In genomic region chr3:16370872-16371740, GRCh38 we compare ENCODE assay signal across 1 cellular context.
TF ChIP-seq lines count a peak whose summit lies in the region.

No MANE protein-coding gene starts in this region.

TF ChIP-seq in GM12878, 131 proteins besides CTCF, POLR2A, EP300 and RAD21 (continued from another document and continues in another):
- peak; percentile 80; the same call in 1 of the 2 replicates for TF ChIP-seq ZBTB40 (IDR thresholded peaks at IDR 0.05; ENCODE audit: borderline replicate concordance)
- no peak for TF ChIP-seq HDGF (IDR thresholded peaks at IDR 0.05)
- no peak for TF ChIP-seq BCL11A (IDR thresholded peaks at IDR 0.05; ENCODE audit: low read depth, low read length)
- no peak for TF ChIP-seq SP1 (IDR thresholded peaks at IDR 0.05; ENCODE audit: low read depth, low read length)
- 0 out of 2 replicates have a peak, but pooled peaks have one; percentile 60 for TF ChIP-seq PML (IDR thresholded peaks at IDR 0.05; ENCODE audit: low read length)
- no peak for TF ChIP-seq CBX3 (IDR thresholded peaks at IDR 0.05; ENCODE audit: borderline replicate concordance, low read depth)
- TF ChIP-seq CREB1 (IDR thresholded peaks at IDR 0.05; ENCODE audit: low read depth), result peak; percentile 50; the same call in 1 of the 2 replicates
- TF ChIP-seq WRNIP1 (IDR thresholded peaks at IDR 0.05; ENCODE audit: borderline replicate concordance, low read depth, low read length), result no peak
- 0 out of 2 replicates have a peak, but pooled peaks have one; percentile 36 for TF ChIP-seq TCF12 (IDR thresholded peaks at IDR 0.05; ENCODE audit: low read depth, low read length)
- peak; percentile 97 for TF ChIP-seq MEF2B (IDR thresholded peaks at IDR 0.05; ENCODE audit: partially characterized antibody, poor library complexity, severe bottlenecking)
- no peak for TF ChIP-seq MYC (IDR thresholded peaks at IDR 0.05; ENCODE audit: insufficient read depth, insufficient read length, insufficient replicate concordance, low read length, severe bottlenecking)
- no peak for TF ChIP-seq BACH1 (IDR thresholded peaks at IDR 0.05; ENCODE audit: borderline replicate concordance)
- peak; percentile 27 for TF ChIP-seq BCL3 (IDR thresholded peaks at IDR 0.05; ENCODE audit: borderline replicate concordance, insufficient read depth, low read depth, low read length, poor library complexity, severe bottlenecking)
- TF ChIP-seq USF2 (IDR thresholded peaks at IDR 0.05; ENCODE audit: borderline replicate concordance, low read depth, low read length), result no peak
- TF ChIP-seq POLR2AphosphoS5 (IDR thresholded peaks at IDR 0.05; ENCODE audit: low read length), result peak; percentile 60; the same call in 1 of the 2 replicates
- no peak for TF ChIP-seq LARP7 (IDR thresholded peaks at IDR 0.05)
- TF ChIP-seq BMI1 (IDR thresholded peaks at IDR 0.05; ENCODE audit: borderline replicate concordance), result 0 out of 2 replicates have a peak, but pooled peaks have one; percentile 10
- TF ChIP-seq NR2C2 (IDR thresholded peaks at IDR 0.05; ENCODE audit: borderline replicate concordance, control insufficient read depth, insufficient read length, low read depth), result no peak
- TF ChIP-seq HDAC6 (IDR thresholded peaks at IDR 0.05; ENCODE audit: unreplicated experiment), result no peak
- TF ChIP-seq JUNB (IDR thresholded peaks at IDR 0.05), result peak; percentile 28
- TF ChIP-seq KLF5 (IDR thresholded peaks at IDR 0.05; ENCODE audit: partially characterized antibody), result peak; percentile 8
- 0 out of 2 replicates have a peak, but pooled peaks have one; percentile 16 for TF ChIP-seq MXI1 (IDR thresholded peaks at IDR 0.05; ENCODE audit: low read depth, low read length)
- TF ChIP-seq GABPA (IDR thresholded peaks at IDR 0.05; ENCODE audit: low read depth), result no peak
- no peak for TF ChIP-seq SMAD1 (IDR thresholded peaks at IDR 0.05; ENCODE audit: low read depth, partially characterized antibody)
- TF ChIP-seq BHLHE40 (IDR thresholded peaks at IDR 0.05; ENCODE audit: borderline replicate concordance in 1 of 2, low read depth in 2 of 2, low read length in 1 of 2), result no peak; a peak in 1 of 4 replicates
- no peak for TF ChIP-seq NR2C1 (IDR thresholded peaks at IDR 0.05)
- no peak for TF ChIP-seq PAX5 (IDR thresholded peaks at IDR 0.05; ENCODE audit: borderline replicate concordance, low read depth, low read length)
- no peak for TF ChIP-seq ZBTB33 (IDR thresholded peaks at IDR 0.05)
- TF ChIP-seq STAT3 (IDR thresholded peaks at IDR 0.05; ENCODE audit: low read depth, low read length), result no peak
- TF ChIP-seq RELB (IDR thresholded peaks at IDR 0.05; ENCODE audit: low read depth), result no peak; the same call in 1 of the 2 replicates
- no peak for TF ChIP-seq YBX1 (IDR thresholded peaks at IDR 0.05)
- TF ChIP-seq SUPT20H (IDR thresholded peaks at IDR 0.05; ENCODE audit: borderline replicate concordance, control insufficient read depth, low read depth, low read length), result no peak
- peak; percentile 39; the same call in 1 of the 2 replicates for TF ChIP-seq GATAD2B (conservative IDR thresholded peaks at IDR 0.05; ENCODE audit: low read depth)
- peak; percentile 59 for TF ChIP-seq ZNF687 (IDR thresholded peaks at IDR 0.05)
- TF ChIP-seq ZBTB11 (CRISPR knock-in tag; IDR thresholded peaks at IDR 0.05), result no peak
- no peak for TF ChIP-seq RAD51 (IDR thresholded peaks at IDR 0.05)
- TF ChIP-seq RELA (IDR thresholded peaks at IDR 0.05; ENCODE audit: borderline replicate concordance, partially characterized antibody), result no peak
- no peak for TF ChIP-seq E4F1 (IDR thresholded peaks at IDR 0.05; ENCODE audit: borderline replicate concordance, partially characterized antibody)
- no peak for TF ChIP-seq MAX (IDR thresholded peaks at IDR 0.05; ENCODE audit: low read depth, low read length)
